In the genomic region with DNA sequence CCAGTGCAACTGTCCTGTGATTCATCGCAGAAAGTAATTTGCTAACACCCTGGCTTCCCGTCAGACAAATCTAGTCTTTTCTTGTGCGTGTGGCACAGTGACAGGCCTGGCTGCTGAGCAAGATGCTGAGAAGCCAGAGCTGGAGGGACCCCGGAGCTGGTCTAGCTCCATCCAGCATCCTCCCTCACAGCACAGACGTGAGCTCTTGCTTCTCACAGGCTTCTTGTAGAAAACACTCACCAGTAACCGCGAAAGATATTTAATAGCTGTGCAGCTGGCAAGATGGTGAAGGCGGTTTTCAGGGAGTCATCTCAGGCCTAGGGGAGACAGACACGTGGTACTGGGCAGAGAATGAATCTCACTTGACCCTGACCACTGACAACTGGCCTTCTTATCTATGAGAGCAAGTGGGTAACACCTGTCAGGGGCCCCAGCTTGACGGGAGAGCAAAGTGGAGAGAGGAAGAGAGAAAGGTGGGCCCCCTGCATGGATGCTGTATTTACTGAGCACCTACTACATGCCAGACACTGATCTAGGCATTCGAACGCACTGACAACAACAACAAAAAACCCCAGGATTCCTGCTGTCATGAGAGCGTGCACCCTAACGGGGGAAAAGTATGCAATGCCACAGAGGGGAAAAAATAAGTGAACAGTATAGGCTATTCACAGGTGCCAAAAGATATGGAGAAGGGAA, we compare ENCODE assay signal across 10 cellular contexts.
A peak's percentile ranks its signal among the peaks of the same experiment; 100 is the strongest.
DNase-seq lines count a peak whose midpoint lies in the region; ATAC-seq, FAIRE-seq and TF ChIP-seq lines count a peak whose summit lies in the region.
"Had no signal": no experiment of that assay in that cellular context is flagged by ENCODE, and none has a peak within 500 bp of the region (broad histone marks: within the 10 kb centered on the region; RNA-seq: fewer than 3 reads in every experiment).

No MANE protein-coding gene starts in this region.

- ATAC-seq in naive thymus-derived CD8-positive, alpha-beta T cell: no peak
- no peak for ATAC-seq in HG03457 (IDR thresholded peaks at IDR 0.05; ENCODE audit: unreplicated experiment)

- no peaks in the 10 kb centered on the region for H3K79me2 ChIP-seq in astrocyte (ENCODE audit: insufficient read depth, low read length)

- peaks cover 25% of the 10 kb centered on the region for H3K4me1 Mint-ChIP-seq in astrocyte (ENCODE audit: low read depth, unreplicated experiment)
- H3K4me1 Mint-ChIP-seq in naive thymus-derived CD8-positive, alpha-beta T cell: peaks cover 66 to 98% (median 85%) of the 10 kb centered on the region in 4 donors

- H3K27me3 ChIP-seq in astrocyte (ENCODE audit: insufficient read depth, low read length): peaks cover 20% of the 10 kb centered on the region
- H3K27me3 ChIP-seq: pancreas had no signal

- peak; percentile 65 for DNase-seq in COLO668 (lab: John Stamatoyannopoulos, UW; ENCODE audit: unreplicated experiment)
- peak; percentile 68 for DNase-seq in LHCN-M2 (ENCODE audit: low read depth)
- DNase-seq in astrocyte (ENCODE audit: low read depth): peak; percentile 65
- DNase-seq in naive thymus-derived CD8-positive, alpha-beta T cell: no peak
- no peak for DNase-seq in SKM-1 (lab: John Stamatoyannopoulos, UW; ENCODE audit: unreplicated experiment)
- DNase-seq in NCI-H345 treated with DMSO at 0.1 percent for 48 hours (lab: John Stamatoyannopoulos, UW; ENCODE audit: unreplicated experiment): no peak
- DNase-seq: kidney glomerular epithelial cell, pancreas had no signal

- H3K27ac ChIP-seq in astrocyte (ENCODE audit: low read depth, low read length): no peak overlapping the region
- H3K27ac ChIP-seq: epithelial cell of prostate, pancreas had no signal

- peaks cover 2% of the 10 kb centered on the region for H3K36me3 Mint-ChIP-seq in astrocyte (ENCODE audit: low read depth, unreplicated experiment)
- peaks cover 0 to 39% (median 2%) of the 10 kb centered on the region in 3 donors for H3K36me3 Mint-ChIP-seq in naive thymus-derived CD8-positive, alpha-beta T cell

- no peaks in the 10 kb centered on the region for H3K36me3 ChIP-seq in astrocyte (ENCODE audit: insufficient read depth, low read length)
- H3K36me3 ChIP-seq: pancreas had no signal

- H3K4me1 ChIP-seq in astrocyte (ENCODE audit: insufficient read depth, low read length): peaks cover 5% of the 10 kb centered on the region

- no peak for TF ChIP-seq CTCF in astrocyte (IDR thresholded peaks at IDR 0.05; ENCODE audit: insufficient read depth, low read depth, low read length)

- no peak overlapping the region for H3K4me3 ChIP-seq in astrocyte (ENCODE audit: insufficient read depth, low read depth, low read length)
- H3K4me3 ChIP-seq: pancreas had no signal

- H4K20me1 ChIP-seq in astrocyte (ENCODE audit: insufficient read depth, low read length): no peaks in the 10 kb centered on the region

- no peaks in the 10 kb centered on the region for H3K9me3 ChIP-seq in astrocyte (ENCODE audit: insufficient read depth, low read depth, low read length)
- H3K9me3 ChIP-seq: pancreas had no signal

- POLR2A ChIA-PET in naive thymus-derived CD8-positive, alpha-beta T cell (lab: Charles Lee): interaction anchor here (0.6 to 15.0 kb wide), 18 partner anchors 9 to 155 kb away, joined by 3 to 200 read pairs (median 4); a partner anchor contains a TSS

- H3K27me3 Mint-ChIP-seq in astrocyte (ENCODE audit: low read depth, unreplicated experiment): peaks cover 5% of the 10 kb centered on the region
- no peaks in the 10 kb centered on the region for H3K27me3 Mint-ChIP-seq in naive thymus-derived CD8-positive, alpha-beta T cell

- FAIRE-seq in astrocyte (lab: Jason Lieb, UNC): no peak
- FAIRE-seq: pancreas had no signal

- H3K9ac ChIP-seq in astrocyte (ENCODE audit: low read length): no peak overlapping the region

- no peak overlapping the region for H3K4me3 Mint-ChIP-seq in astrocyte (ENCODE audit: unreplicated experiment)
- H3K4me3 Mint-ChIP-seq in naive thymus-derived CD8-positive, alpha-beta T cell: peak overlapping the region in 9 of 10 donors; percentile 72 to 92 (median 84)

- H3K9me3 Mint-ChIP-seq in astrocyte (ENCODE audit: unreplicated experiment): no peaks in the 10 kb centered on the region
- H3K9me3 Mint-ChIP-seq in naive thymus-derived CD8-positive, alpha-beta T cell: no peaks in the 10 kb centered on the region

- no peak overlapping the region for H2AFZ ChIP-seq in astrocyte (ENCODE audit: low read depth, low read length)

- no peak overlapping the region for H3K4me2 ChIP-seq in astrocyte (ENCODE audit: low read length)

- peak overlapping the region; percentile 15 for H3K27ac Mint-ChIP-seq in astrocyte (ENCODE audit: unreplicated experiment)
- peak overlapping the region; percentile 94 to 99 (median 96) for H3K27ac Mint-ChIP-seq in naive thymus-derived CD8-positive, alpha-beta T cell

Comparison
In these comparisons a context has a peak if more than half of its experiments do, and no peak if none do; other contexts are left out.
1. DNase-seq: peak in COLO668 (single experiment), LHCN-M2 (single experiment) and astrocyte (single experiment); none in naive thymus-derived CD8-positive, alpha-beta T cell (0 of 10), SKM-1 (single experiment) and NCI-H345 treated with DMSO at 0.1 percent for 48 hours (single experiment).